8 cellular contexts compared by ENCODE assay signal in genomic region chr1:172533511-172534116, GRCh38. TPM values are rescaled to one million over a fixed set of nuclear protein-coding genes. Genes with fewer than 3 reads are reported as not detected.
DNase-seq lines count a peak whose midpoint lies in the region; ATAC-seq and TF ChIP-seq lines count a peak whose summit lies in the region.

No MANE protein-coding gene starts in this region.

- CTCF ChIA-PET in WTC11 (lab: Charles Lee): interaction anchor here (1.5 kb wide), 2 partner anchors 54 to 186 kb away, joined by 3 to 7 read pairs; no protein-coding TSS in a partner anchor

- H3K4me1 Mint-ChIP-seq in WTC11: peaks cover 48% of the 10 kb centered on the region
- peaks cover 31% of the 10 kb centered on the region for H3K4me1 Mint-ChIP-seq in memory B cell

- no peak for TF ChIP-seq RAD21 in Ishikawa (IDR thresholded peaks at IDR 0.05; ENCODE audit: low read depth)

- peak overlapping the region; percentile 100 for H3K4me3 Mint-ChIP-seq in WTC11
- H3K4me3 Mint-ChIP-seq in memory B cell: peak overlapping the region; percentile 100

- peak; percentile 23 for ATAC-seq in GM21381 (IDR thresholded peaks at IDR 0.05; ENCODE audit: unreplicated experiment)
- no peak; the same call in 1 of the 2 replicates for ATAC-seq in WTC11
- peak; percentile 12 for ATAC-seq in memory B cell (ENCODE audit: low read depth)
- ATAC-seq in HG02970 (IDR thresholded peaks at IDR 0.05; ENCODE audit: low FRiP score, unreplicated experiment): no peak

- peak; percentile 60 for DNase-seq in CD1c-positive myeloid dendritic cell (ENCODE audit: extremely low spot score)
- DNase-seq in WTC11 (ENCODE audit: low spot score): no peak
- DNase-seq in dermis blood vessel endothelial cell: peak; percentile 55
- DNase-seq in memory B cell (ENCODE audit: low spot score in 2 of 2): no peak
- DNase-seq in stimulated activated CD8-positive, alpha-beta memory T cell treated with anti-CD3 and anti-CD28 coated beads, Interleukin-7, amount 100 ng/mL, for 48 hours (ENCODE audit: extremely low read depth in 1 of 2, low read depth in 1 of 2): peak; percentile 15 to 25

- H3K9me3 Mint-ChIP-seq in WTC11: no peaks in the 10 kb centered on the region
- no peaks in the 10 kb centered on the region for H3K9me3 Mint-ChIP-seq in memory B cell

- TF ChIP-seq EP300 in Ishikawa (IDR thresholded peaks at IDR 0.05; ENCODE audit: borderline replicate concordance): no peak

- H3K27me3 Mint-ChIP-seq in WTC11 (ENCODE audit: low read depth) (peaks cover 23% of the 10 kb centered on the region), memory B cell (peaks cover 2% of the 10 kb centered on the region)

- POLR2A ChIA-PET in WTC11 (lab: Charles Lee): interaction anchor here (1.0 to 1.5 kb wide), 3 partner anchors 12 to 171 kb away, joined by 3 to 6 read pairs (median 4); no protein-coding TSS in a partner anchor

- TF ChIP-seq CTCF in WTC11 (IDR thresholded peaks at IDR 0.05): no peak

- H3K36me3 Mint-ChIP-seq in WTC11: peaks cover 4% of the 10 kb centered on the region; the same call in 1 of the 2 replicates
- peaks cover 3% of the 10 kb centered on the region for H3K36me3 Mint-ChIP-seq in memory B cell

- H3K27ac Mint-ChIP-seq in WTC11 (peak overlapping the region; percentile 99), memory B cell (peak overlapping the region; percentile 100)

TF ChIP-seq in Ishikawa, 13 proteins besides CTCF, POLR2A, EP300 and RAD21:
- no peak for TF ChIP-seq ZBTB7A (IDR thresholded peaks at IDR 0.05; ENCODE audit: low read depth)
- TF ChIP-seq, protein P1, sequence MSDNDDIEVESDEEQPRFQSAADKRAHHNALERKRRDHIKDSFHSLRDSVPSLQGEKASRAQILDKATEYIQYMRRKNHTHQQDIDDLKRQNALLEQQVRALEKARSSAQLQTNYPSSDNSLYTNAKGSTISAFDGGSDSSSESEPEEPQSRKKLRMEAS (IDR thresholded peaks at IDR 0.05): 0 out of 2 replicates have a peak, but pooled peaks have one; percentile 2
TF ChIP-seq in Ishikawa: peak in this region for 1.

TF ChIP-seq in WTC11, 78 proteins besides CTCF, POLR2A, EP300 and RAD21:
- no peak for TF ChIP-seq NFATC4 (CRISPR knock-in tag; IDR thresholded peaks at IDR 0.05)
- peak; percentile 30; the same call in 1 of the 2 replicates for TF ChIP-seq NFE2L1 (CRISPR knock-in tag; IDR thresholded peaks at IDR 0.05)
TF ChIP-seq in WTC11: peak in this region for 1.

RNA-seq across cellular contexts. Expression of gene SUCO, which starts 0.7 kb away (rescaled TPM):
- total RNA-seq in WTC11 (2021): 32.9 to 37.4 TPM (median 33.7 TPM) in 3 replicates
- total RNA-seq in dermis blood vessel endothelial cell: 30.8 and 32.7 TPM in 2 replicates

Comparison
In these comparisons a context has a peak if more than half of its experiments do, and no peak if none do; other contexts are left out.
1. DNase-seq: peak in CD1c-positive myeloid dendritic cell (single experiment), dermis blood vessel endothelial cell (single experiment) and stimulated activated CD8-positive, alpha-beta memory T cell treated with anti-CD3 and anti-CD28 coated beads, Interleukin-7, amount 100 ng/mL, for 48 hours (2 of 2); none in WTC11 (single experiment) and memory B cell (0 of 2).
2. ATAC-seq: peak in GM21381 (single experiment) and memory B cell (single experiment); none in WTC11 (single experiment) and HG02970 (single experiment).